ENCODE assay signal across 29 cellular contexts in genomic region chr17:12313786-12314185, GRCh38.
"Had no signal": no experiment of that assay in that cellular context is flagged by ENCODE, and none has a peak within 500 bp of the region (broad histone marks: within the 10 kb centered on the region; RNA-seq: fewer than 3 reads in every experiment).

No MANE protein-coding gene starts in this region.

- H3K27me3 Mint-ChIP-seq: dendritic cell treated with granulocyte-macrophage colony-stimulating factor and Interleukin-4, amounts not matched to agents 40 ng/mL and 50 ng/mL, for 4 days; effector memory CD8-positive, alpha-beta T cell had no signal

- H3K36me3 ChIP-seq: colonic mucosa, esophagus muscularis mucosa, esophagus squamous epithelium, gastrocnemius medialis, gastroesophageal sphincter, heart left ventricle, heart right ventricle had no signal

- H3K27me3 ChIP-seq: colonic mucosa, dorsolateral prefrontal cortex, esophagus muscularis mucosa, esophagus squamous epithelium, foreskin keratinocyte, gastrocnemius medialis, gastroesophageal sphincter, heart left ventricle, heart right ventricle, hepatocyte had no signal

- FAIRE-seq: endometrium, endothelial cell of umbilical vein, frontal cortex had no signal

- ATAC-seq: effector memory CD8-positive, alpha-beta T cell; esophagus mucosa; foreskin keratinocyte; gastrocnemius medialis; gastroesophageal sphincter; heart left ventricle; heart right ventricle had no signal

- H3K4me1 ChIP-seq: colonic mucosa, foreskin keratinocyte, gastrocnemius medialis, heart left ventricle had no signal

- H3K27ac ChIP-seq: colonic mucosa, coronary artery, dorsolateral prefrontal cortex, epithelial cell of prostate, esophagus muscularis mucosa, esophagus squamous epithelium, foreskin keratinocyte, gastrocnemius medialis, gastroesophageal sphincter, heart left ventricle, heart right ventricle, hepatocyte had no signal

- H3K79me2 ChIP-seq: hepatocyte had no signal

- H3K27ac Mint-ChIP-seq: dendritic cell treated with granulocyte-macrophage colony-stimulating factor and Interleukin-4, amounts not matched to agents 40 ng/mL and 50 ng/mL, for 4 days; effector memory CD8-positive, alpha-beta T cell; endodermal cell had no signal

- H2AFZ ChIP-seq: hepatocyte had no signal

- H3K4me1 Mint-ChIP-seq: endodermal cell had no signal

- H3K4me3 ChIP-seq: colonic mucosa, coronary artery, dorsolateral prefrontal cortex, esophagus muscularis mucosa, esophagus squamous epithelium, gastrocnemius medialis, gastroesophageal sphincter, heart left ventricle, heart right ventricle, hepatocyte had no signal

- H3K9me3 ChIP-seq: colonic mucosa, gastrocnemius medialis had no signal

- H3K4me2 ChIP-seq: hepatocyte had no signal

- DNase-seq: colonic mucosa; cortex of kidney; dermis blood vessel endothelial cell; dorsolateral prefrontal cortex; effector CD4-positive, alpha-beta T cell; effector CD8-positive, alpha-beta T cell; effector memory CD4-positive, alpha-beta T cell; effector memory CD8-positive, alpha-beta T cell; endodermal cell; erythroblast; esophagus squamous epithelium; foreskin fibroblast; foreskin keratinocyte; foreskin melanocyte; gastrocnemius medialis; glutamatergic neuron; head of caudate nucleus; heart left ventricle; heart right ventricle had no signal

- H3K4me3 Mint-ChIP-seq: dendritic cell treated with granulocyte-macrophage colony-stimulating factor and Interleukin-4, amounts not matched to agents 40 ng/mL and 50 ng/mL, for 4 days; effector memory CD8-positive, alpha-beta T cell; endodermal cell had no signal
